ENCODE assay signal across 24 cellular contexts in genomic region chr14:69529563-69529962, GRCh38. TPM values are rescaled to one million over a fixed set of nuclear protein-coding genes. Genes with fewer than 3 reads are reported as not detected.
"Had no signal": no experiment of that assay in that cellular context is flagged by ENCODE, and none has a peak within 500 bp of the region (broad histone marks: within the 10 kb centered on the region; RNA-seq: fewer than 3 reads in every experiment).

No MANE protein-coding gene starts in this region.

- H3K9me3 ChIP-seq: MG63, SK-N-SH had no signal

- H3K4me3 ChIP-seq: MG63 had no signal

- DNase-seq: Karpas-422, KG1, MG63, NCI-H1092, NCI-H1105 treated with DMSO at 0.1 percent for 48 hours, NCI-H1417 treated with DMSO at 0.1 percent for 48 hours, NCI-H146, NCI-H1694 treated with DMSO at 0.1 percent for 48 hours, NCI-H1930, NCI-H2081, NCI-H2107, NCI-H2227 treated with DMSO at 0.1 percent for 48 hours, NCI-H524 treated with DMSO at 0.1 percent for 48 hours, NCI-H69, NCI-H774, RPMI8226, SHP77, SK-N-SH, SW 1271, T-cell had no signal

- ATAC-seq: T-cell had no signal

- H3K36me3 ChIP-seq: MG63 had no signal

- H3K27me3 ChIP-seq: MG63 had no signal

- FAIRE-seq: RCC 7860 had no signal

RNA-seq across cellular contexts. Expression of gene PLEKHD1, which starts 45.0 kb away (rescaled TPM):
- total RNA-seq: HT1080, NCI-H460, SK-MEL-5 had no signal

RNA-seq across cellular contexts. Expression of gene CCDC177, which starts 45.1 kb away (rescaled TPM):
- total RNA-seq: HT1080, NCI-H460, T-cell had no signal
